ENCODE assay signal across 1 cellular context in the genomic region with DNA sequence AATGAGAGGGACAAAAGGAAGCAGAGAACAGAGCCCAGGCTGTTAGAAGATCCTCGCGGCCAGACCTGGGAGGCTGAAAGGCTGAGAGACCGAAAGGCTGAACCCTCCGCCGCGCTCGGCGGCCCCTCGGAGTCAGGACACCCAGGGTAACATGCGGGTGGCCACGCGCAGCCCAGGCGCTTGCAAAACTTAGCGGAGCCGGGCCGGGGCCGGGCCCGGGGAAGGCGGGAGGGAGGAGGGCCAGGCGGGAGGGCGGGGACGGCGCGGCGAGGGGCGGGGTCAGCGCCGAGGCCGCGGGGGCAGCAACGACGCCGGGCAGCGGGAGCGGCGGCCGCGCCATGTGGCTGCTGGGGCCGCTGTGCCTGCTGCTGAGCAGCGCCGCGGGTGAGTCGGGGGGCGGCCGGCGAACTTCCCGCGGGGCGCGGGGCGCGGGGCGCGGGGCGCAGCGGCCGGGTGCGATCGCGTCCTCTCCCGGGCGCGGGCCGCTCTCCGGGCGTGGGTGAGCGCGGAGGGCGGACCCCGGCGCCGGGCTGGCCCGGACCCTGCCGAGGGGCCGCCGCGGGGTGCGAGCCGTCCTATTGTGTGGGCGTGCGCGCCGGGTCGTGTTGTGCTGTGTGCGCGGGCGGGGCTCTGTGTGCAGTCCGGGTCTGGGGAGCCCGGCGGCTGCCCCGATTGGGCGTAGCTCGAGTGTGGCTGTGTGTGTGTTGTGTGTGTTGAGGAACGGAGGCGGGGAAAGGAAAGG.
TF ChIP-seq lines count a peak whose summit lies in the region.

A gene with protein sequence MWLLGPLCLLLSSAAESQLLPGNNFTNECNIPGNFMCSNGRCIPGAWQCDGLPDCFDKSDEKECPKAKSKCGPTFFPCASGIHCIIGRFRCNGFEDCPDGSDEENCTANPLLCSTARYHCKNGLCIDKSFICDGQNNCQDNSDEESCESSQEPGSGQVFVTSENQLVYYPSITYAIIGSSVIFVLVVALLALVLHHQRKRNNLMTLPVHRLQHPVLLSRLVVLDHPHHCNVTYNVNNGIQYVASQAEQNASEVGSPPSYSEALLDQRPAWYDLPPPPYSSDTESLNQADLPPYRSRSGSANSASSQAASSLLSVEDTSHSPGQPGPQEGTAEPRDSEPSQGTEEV (plus strand): TSS at position 302 of the 742 bp plus-strand sequence. CDS start 37 bp downstream, at position 339.

TF ChIP-seq in K562, 482 proteins besides CTCF, POLR2A, EP300 and RAD21 (continued from another document and continues in another):
- TF ChIP-seq, protein P1, sequence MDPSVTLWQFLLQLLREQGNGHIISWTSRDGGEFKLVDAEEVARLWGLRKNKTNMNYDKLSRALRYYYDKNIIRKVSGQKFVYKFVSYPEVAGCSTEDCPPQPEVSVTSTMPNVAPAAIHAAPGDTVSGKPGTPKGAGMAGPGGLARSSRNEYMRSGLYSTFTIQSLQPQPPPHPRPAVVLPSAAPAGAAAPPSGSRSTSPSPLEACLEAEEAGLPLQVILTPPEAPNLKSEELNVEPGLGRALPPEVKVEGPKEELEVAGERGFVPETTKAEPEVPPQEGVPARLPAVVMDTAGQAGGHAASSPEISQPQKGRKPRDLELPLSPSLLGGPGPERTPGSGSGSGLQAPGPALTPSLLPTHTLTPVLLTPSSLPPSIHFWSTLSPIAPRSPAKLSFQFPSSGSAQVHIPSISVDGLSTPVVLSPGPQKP (CRISPR knock-in tag; IDR thresholded peaks at IDR 0.05), result no peak
- peak; percentile 88 for TF ChIP-seq EGR1 (conservative IDR thresholded peaks at IDR 0.05)
- no peak for TF ChIP-seq ZNF785 (CRISPR knock-in tag; IDR thresholded peaks at IDR 0.05)
- no peak for TF ChIP-seq ZNF707 (CRISPR knock-in tag; conservative IDR thresholded peaks at IDR 0.05)
- TF ChIP-seq ZNF639 (CRISPR knock-in tag; conservative IDR thresholded peaks at IDR 0.05 in 1 of 2, IDR thresholded peaks at IDR 0.05 in 1 of 2), result no peak; a peak in 1 of 4 replicates
- no peak for TF ChIP-seq NR2C2 (CRISPR knock-in tag; IDR thresholded peaks at IDR 0.05)
- no peak; the same call in 1 of the 2 replicates for TF ChIP-seq NR2C2 (tag; IDR thresholded peaks at IDR 0.05)
- TF ChIP-seq CCAR2 (IDR thresholded peaks at IDR 0.05; ENCODE audit: low read depth, low read length), result no peak
- TF ChIP-seq VEZF1 (CRISPR knock-in tag; IDR thresholded peaks at IDR 0.05), result peak; percentile 85
- TF ChIP-seq, protein P2, sequence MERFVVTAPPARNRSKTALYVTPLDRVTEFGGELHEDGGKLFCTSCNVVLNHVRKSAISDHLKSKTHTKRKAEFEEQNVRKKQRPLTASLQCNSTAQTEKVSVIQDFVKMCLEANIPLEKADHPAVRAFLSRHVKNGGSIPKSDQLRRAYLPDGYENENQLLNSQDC (CRISPR knock-in tag; IDR thresholded peaks at IDR 0.05), result no peak
- TF ChIP-seq C11orf30 (IDR thresholded peaks at IDR 0.05; ENCODE audit: low read depth), result no peak
- no peak for TF ChIP-seq ZFX (CRISPR knock-in tag; IDR thresholded peaks at IDR 0.05)
- no peak for TF ChIP-seq ZNF24 (IDR thresholded peaks at IDR 0.05)
- no peak for TF ChIP-seq RCOR1 (IDR thresholded peaks at IDR 0.05; ENCODE audit: borderline replicate concordance in 1 of 2, low read depth in 2 of 2, low read length in 2 of 2)
- TF ChIP-seq TFE3 (CRISPR knock-in tag; IDR thresholded peaks at IDR 0.05), result no peak
- TF ChIP-seq CTBP1 (IDR thresholded peaks at IDR 0.05; ENCODE audit: borderline replicate concordance), result peak; percentile 28; the same call in 1 of the 2 replicates
- TF ChIP-seq, protein P3, sequence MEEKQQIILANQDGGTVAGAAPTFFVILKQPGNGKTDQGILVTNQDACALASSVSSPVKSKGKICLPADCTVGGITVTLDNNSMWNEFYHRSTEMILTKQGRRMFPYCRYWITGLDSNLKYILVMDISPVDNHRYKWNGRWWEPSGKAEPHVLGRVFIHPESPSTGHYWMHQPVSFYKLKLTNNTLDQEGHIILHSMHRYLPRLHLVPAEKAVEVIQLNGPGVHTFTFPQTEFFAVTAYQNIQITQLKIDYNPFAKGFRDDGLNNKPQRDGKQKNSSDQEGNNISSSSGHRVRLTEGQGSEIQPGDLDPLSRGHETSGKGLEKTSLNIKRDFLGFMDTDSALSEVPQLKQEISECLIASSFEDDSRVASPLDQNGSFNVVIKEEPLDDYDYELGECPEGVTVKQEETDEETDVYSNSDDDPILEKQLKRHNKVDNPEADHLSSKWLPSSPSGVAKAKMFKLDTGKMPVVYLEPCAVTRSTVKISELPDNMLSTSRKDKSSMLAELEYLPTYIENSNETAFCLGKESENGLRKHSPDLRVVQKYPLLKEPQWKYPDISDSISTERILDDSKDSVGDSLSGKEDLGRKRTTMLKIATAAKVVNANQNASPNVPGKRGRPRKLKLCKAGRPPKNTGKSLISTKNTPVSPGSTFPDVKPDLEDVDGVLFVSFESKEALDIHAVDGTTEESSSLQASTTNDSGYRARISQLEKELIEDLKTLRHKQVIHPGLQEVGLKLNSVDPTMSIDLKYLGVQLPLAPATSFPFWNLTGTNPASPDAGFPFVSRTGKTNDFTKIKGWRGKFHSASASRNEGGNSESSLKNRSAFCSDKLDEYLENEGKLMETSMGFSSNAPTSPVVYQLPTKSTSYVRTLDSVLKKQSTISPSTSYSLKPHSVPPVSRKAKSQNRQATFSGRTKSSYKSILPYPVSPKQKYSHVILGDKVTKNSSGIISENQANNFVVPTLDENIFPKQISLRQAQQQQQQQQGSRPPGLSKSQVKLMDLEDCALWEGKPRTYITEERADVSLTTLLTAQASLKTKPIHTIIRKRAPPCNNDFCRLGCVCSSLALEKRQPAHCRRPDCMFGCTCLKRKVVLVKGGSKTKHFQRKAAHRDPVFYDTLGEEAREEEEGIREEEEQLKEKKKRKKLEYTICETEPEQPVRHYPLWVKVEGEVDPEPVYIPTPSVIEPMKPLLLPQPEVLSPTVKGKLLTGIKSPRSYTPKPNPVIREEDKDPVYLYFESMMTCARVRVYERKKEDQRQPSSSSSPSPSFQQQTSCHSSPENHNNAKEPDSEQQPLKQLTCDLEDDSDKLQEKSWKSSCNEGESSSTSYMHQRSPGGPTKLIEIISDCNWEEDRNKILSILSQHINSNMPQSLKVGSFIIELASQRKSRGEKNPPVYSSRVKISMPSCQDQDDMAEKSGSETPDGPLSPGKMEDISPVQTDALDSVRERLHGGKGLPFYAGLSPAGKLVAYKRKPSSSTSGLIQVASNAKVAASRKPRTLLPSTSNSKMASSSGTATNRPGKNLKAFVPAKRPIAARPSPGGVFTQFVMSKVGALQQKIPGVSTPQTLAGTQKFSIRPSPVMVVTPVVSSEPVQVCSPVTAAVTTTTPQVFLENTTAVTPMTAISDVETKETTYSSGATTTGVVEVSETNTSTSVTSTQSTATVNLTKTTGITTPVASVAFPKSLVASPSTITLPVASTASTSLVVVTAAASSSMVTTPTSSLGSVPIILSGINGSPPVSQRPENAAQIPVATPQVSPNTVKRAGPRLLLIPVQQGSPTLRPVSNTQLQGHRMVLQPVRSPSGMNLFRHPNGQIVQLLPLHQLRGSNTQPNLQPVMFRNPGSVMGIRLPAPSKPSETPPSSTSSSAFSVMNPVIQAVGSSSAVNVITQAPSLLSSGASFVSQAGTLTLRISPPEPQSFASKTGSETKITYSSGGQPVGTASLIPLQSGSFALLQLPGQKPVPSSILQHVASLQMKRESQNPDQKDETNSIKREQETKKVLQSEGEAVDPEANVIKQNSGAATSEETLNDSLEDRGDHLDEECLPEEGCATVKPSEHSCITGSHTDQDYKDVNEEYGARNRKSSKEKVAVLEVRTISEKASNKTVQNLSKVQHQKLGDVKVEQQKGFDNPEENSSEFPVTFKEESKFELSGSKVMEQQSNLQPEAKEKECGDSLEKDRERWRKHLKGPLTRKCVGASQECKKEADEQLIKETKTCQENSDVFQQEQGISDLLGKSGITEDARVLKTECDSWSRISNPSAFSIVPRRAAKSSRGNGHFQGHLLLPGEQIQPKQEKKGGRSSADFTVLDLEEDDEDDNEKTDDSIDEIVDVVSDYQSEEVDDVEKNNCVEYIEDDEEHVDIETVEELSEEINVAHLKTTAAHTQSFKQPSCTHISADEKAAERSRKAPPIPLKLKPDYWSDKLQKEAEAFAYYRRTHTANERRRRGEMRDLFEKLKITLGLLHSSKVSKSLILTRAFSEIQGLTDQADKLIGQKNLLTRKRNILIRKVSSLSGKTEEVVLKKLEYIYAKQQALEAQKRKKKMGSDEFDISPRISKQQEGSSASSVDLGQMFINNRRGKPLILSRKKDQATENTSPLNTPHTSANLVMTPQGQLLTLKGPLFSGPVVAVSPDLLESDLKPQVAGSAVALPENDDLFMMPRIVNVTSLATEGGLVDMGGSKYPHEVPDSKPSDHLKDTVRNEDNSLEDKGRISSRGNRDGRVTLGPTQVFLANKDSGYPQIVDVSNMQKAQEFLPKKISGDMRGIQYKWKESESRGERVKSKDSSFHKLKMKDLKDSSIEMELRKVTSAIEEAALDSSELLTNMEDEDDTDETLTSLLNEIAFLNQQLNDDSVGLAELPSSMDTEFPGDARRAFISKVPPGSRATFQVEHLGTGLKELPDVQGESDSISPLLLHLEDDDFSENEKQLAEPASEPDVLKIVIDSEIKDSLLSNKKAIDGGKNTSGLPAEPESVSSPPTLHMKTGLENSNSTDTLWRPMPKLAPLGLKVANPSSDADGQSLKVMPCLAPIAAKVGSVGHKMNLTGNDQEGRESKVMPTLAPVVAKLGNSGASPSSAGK (IDR thresholded peaks at IDR 0.05), result peak; percentile 82
- TF ChIP-seq MAFG (tag; conservative IDR thresholded peaks at IDR 0.05), result no peak
- TF ChIP-seq RBBP5 (IDR thresholded peaks at IDR 0.05; ENCODE audit: borderline replicate concordance, insufficient read depth, low read length, poor library complexity, severe bottlenecking), result peak; percentile 35
- TF ChIP-seq, protein P4, sequence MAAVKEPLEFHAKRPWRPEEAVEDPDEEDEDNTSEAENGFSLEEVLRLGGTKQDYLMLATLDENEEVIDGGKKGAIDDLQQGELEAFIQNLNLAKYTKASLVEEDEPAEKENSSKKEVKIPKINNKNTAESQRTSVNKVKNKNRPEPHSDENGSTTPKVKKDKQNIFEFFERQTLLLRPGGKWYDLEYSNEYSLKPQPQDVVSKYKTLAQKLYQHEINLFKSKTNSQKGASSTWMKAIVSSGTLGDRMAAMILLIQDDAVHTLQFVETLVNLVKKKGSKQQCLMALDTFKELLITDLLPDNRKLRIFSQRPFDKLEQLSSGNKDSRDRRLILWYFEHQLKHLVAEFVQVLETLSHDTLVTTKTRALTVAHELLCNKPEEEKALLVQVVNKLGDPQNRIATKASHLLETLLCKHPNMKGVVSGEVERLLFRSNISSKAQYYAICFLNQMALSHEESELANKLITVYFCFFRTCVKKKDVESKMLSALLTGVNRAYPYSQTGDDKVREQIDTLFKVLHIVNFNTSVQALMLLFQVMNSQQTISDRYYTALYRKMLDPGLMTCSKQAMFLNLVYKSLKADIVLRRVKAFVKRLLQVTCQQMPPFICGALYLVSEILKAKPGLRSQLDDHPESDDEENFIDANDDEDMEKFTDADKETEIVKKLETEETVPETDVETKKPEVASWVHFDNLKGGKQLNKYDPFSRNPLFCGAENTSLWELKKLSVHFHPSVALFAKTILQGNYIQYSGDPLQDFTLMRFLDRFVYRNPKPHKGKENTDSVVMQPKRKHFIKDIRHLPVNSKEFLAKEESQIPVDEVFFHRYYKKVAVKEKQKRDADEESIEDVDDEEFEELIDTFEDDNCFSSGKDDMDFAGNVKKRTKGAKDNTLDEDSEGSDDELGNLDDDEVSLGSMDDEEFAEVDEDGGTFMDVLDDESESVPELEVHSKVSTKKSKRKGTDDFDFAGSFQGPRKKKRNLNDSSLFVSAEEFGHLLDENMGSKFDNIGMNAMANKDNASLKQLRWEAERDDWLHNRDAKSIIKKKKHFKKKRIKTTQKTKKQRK (IDR thresholded peaks at IDR 0.05; ENCODE audit: borderline replicate concordance, low read depth, low read length), result no peak
- TF ChIP-seq SOX6 (IDR thresholded peaks at IDR 0.05), result no peak
- peak; percentile 40 to 53; a peak in 2 of 4 replicates for TF ChIP-seq NRF1 (conservative IDR thresholded peaks at IDR 0.05 in 1 of 2, IDR thresholded peaks at IDR 0.05 in 1 of 2)
- TF ChIP-seq MAZ (CRISPR knock-in tag; conservative IDR thresholded peaks at IDR 0.05 in 1 of 2, IDR thresholded peaks at IDR 0.05 in 1 of 2), result peak; percentile 13 to 54; a peak in 3 of 4 replicates
- no peak for TF ChIP-seq SNRNP70 (optimal IDR thresholded peaks at IDR 0.05; ENCODE audit: low read depth, low read length)
- no peak for TF ChIP-seq CSDE1 (IDR thresholded peaks at IDR 0.05)
